In the genomic region with DNA sequence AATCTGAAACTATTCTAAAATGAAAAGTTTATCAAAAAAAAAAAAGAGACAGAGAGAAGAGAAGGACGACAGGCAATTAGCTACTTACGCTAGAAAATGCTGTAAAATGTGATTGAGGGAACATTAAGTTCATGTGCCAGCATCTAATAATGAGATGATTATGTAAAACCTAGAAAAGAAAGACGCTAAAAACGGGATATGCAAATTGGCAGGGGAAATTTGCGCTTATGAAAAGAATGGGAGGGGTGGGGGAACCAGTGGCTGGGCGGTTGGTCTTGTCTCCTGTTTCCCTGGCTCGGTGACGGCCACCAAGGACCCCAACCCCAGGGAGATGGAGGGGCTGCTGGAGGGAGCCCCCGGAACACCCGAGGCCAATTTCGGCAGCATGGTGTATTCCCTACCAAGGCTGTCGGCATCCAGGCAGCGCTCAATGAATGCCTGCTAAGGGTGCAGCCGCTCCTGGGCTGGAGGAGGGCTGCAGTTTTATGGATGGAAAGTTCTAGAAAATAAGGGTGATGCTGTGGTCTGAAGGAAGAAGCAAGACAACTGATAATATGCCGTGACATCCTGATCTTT, we compare ENCODE assay signal across 1 cellular context.
TF ChIP-seq lines count a peak whose summit lies in the region.

No MANE protein-coding gene starts in this region.

TF ChIP-seq in GM12878, 131 proteins besides CTCF, POLR2A, EP300 and RAD21:
- TF ChIP-seq HSF1 (IDR thresholded peaks at IDR 0.05; ENCODE audit: low read depth, low read length) (peak; percentile 58; the same call in 1 of the 2 replicates), POU2F2 (IDR thresholded peaks at IDR 0.05; ENCODE audit: borderline replicate concordance, low read depth, low read length) (peak; percentile 94; the same call in 2 of the 3 replicates), STAT1 (conservative IDR thresholded peaks at IDR 0.05) (no peak), BHLHE40 (IDR thresholded peaks at IDR 0.05; ENCODE audit: borderline replicate concordance in 1 of 2, low read depth in 2 of 2, low read length in 1 of 2) (peak; percentile 45 to 72; a peak in 3 of 4 replicates)
TF ChIP-seq in GM12878: peak in this region for 3.
